1 cellular context compared by ENCODE assay signal in the genomic region with DNA sequence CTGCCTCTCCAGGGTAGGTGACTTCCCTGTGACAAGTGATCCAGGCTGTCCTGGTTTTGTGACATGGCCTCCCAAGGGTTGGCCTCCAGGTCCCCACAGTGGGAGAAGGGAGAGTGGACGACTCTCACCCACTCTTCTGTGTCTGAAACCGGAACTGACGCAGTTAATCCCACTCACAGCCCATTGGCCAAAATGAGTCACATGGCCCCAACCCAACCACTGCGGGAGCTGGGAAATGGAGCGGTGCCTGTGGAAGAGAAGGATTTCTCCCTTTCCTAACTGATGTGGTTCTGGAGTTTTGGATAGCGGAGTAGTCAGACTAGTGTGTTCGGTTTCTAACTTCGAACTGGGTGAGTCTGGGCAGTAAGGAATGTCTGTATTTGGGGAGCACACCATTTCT.
TF ChIP-seq lines count a peak whose summit lies in the region.

No MANE protein-coding gene starts in this region.

TF ChIP-seq in HepG2, 621 proteins besides CTCF, POLR2A, EP300 and RAD21 (continued from another document):
- TF ChIP-seq, protein P1, sequence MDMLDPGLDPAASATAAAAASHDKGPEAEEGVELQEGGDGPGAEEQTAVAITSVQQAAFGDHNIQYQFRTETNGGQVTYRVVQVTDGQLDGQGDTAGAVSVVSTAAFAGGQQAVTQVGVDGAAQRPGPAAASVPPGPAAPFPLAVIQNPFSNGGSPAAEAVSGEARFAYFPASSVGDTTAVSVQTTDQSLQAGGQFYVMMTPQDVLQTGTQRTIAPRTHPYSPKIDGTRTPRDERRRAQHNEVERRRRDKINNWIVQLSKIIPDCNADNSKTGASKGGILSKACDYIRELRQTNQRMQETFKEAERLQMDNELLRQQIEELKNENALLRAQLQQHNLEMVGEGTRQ (IDR thresholded peaks at IDR 0.05; ENCODE audit: low read depth, low read length): peak; percentile 38; the same call in 1 of the 2 replicates
- TF ChIP-seq, protein P1 (CRISPR knock-in tag; IDR thresholded peaks at IDR 0.05; ENCODE audit: borderline replicate concordance): peak; percentile 34; the same call in 1 of the 2 replicates
- no peak for TF ChIP-seq U2AF1 (optimal IDR thresholded peaks at IDR 0.05; ENCODE audit: low read depth, low read length)
- TF ChIP-seq ZNF251 (CRISPR knock-in tag; IDR thresholded peaks at IDR 0.05): no peak
- no peak for TF ChIP-seq PHB2 (IDR thresholded peaks at IDR 0.05; ENCODE audit: partially characterized antibody)
- TF ChIP-seq, protein P2, sequence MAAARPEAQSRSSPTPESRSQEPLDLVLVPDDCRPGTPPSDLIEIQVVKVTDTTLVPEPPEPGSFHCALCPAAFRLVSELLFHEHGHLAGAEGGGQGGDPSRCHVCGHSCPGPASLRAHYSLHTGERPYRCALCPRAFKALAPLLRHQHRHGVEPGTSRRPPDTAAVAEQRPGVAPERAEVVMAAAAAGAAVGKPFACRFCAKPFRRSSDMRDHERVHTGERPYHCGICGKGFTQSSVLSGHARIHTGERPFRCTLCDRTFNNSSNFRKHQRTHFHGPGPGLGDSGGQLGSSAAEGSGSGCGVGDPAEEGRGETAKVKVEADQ (CRISPR knock-in tag; IDR thresholded peaks at IDR 0.05; ENCODE audit: borderline replicate concordance): no peak
- no peak for TF ChIP-seq U2AF2 (IDR thresholded peaks at IDR 0.05; ENCODE audit: low read depth, low read length)
- TF ChIP-seq ZNF496 (CRISPR knock-in tag; IDR thresholded peaks at IDR 0.05; ENCODE audit: insufficient replicate concordance): no peak
- peak; percentile 77 for TF ChIP-seq NFYB (CRISPR knock-in tag; IDR thresholded peaks at IDR 0.05)
